In genomic region chr6:110369056-110369455, GRCh38 we compare ENCODE assay signal across 18 cellular contexts. TPM values are rescaled to one million over a fixed set of nuclear protein-coding genes. Genes with fewer than 3 reads are reported as not detected.
DNase-seq lines count a peak whose midpoint lies in the region; ATAC-seq and TF ChIP-seq lines count a peak whose summit lies in the region.
"Had no signal": no experiment of that assay in that cellular context is flagged by ENCODE, and none has a peak within 500 bp of the region (broad histone marks: within the 10 kb centered on the region; RNA-seq: fewer than 3 reads in every experiment).

No MANE protein-coding gene starts in this region.

- H3K4me3 ChIP-seq in A673 (ENCODE audit: low read depth, low read length, poor library complexity, severe bottlenecking) (no peak overlapping the region), SK-N-MC (peak overlapping the region; percentile 59), neural cell (ENCODE audit: low read length) (peak overlapping the region; percentile 29), smooth muscle cell (no peak overlapping the region)

- no peaks in the 10 kb centered on the region for H3K36me3 Mint-ChIP-seq in CD4-positive, alpha-beta T cell (ENCODE audit: low read depth)
- H3K36me3 Mint-ChIP-seq: CD8-positive, alpha-beta T cell had no signal

- no peak overlapping the region for H2AFZ ChIP-seq in neural cell (ENCODE audit: low read depth, low read length)
- H2AFZ ChIP-seq in smooth muscle cell (ENCODE audit: low read depth) = no peak overlapping the region

- no peaks in the 10 kb centered on the region for H3K9me2 ChIP-seq in neural cell (ENCODE audit: insufficient read depth, low read length)

- intact Hi-C loops in A673 (cut with micrococcal nuclease; ENCODE audit: unreplicated experiment) = no loop called here
- intact Hi-C loops in CD4-positive, alpha-beta T cell (cut with DNase I, micrococcal nuclease) = no loop called here

- TF ChIP-seq EP300 in neural cell (conservative IDR thresholded peaks at IDR 0.05; ENCODE audit: poor library complexity, severe bottlenecking) = no peak

- ATAC-seq in GM19455 (IDR thresholded peaks at IDR 0.05; ENCODE audit: unreplicated experiment) = no peak
- no peak for ATAC-seq in CD4-positive, alpha-beta T cell (ENCODE audit: poor library complexity)
- ATAC-seq: CD8-positive, alpha-beta T cell had no signal

- TF ChIP-seq CTCF in A673 (conservative IDR thresholded peaks at IDR 0.05; ENCODE audit: low read depth, low read length) (no peak), neural cell (IDR thresholded peaks at IDR 0.05; ENCODE audit: poor library complexity, severe bottlenecking) (no peak), smooth muscle cell (IDR thresholded peaks at IDR 0.05; ENCODE audit: borderline replicate concordance, insufficient read depth, poor library complexity, severe bottlenecking) (no peak)
- TF ChIP-seq CTCF in CD4-positive, alpha-beta T cell (IDR thresholded peaks at IDR 0.05) = no peak

- H3K79me2 ChIP-seq in neural cell (replicated peaks; ENCODE audit: insufficient read depth, low read length) (no peaks in the 10 kb centered on the region), smooth muscle cell (ENCODE audit: low read depth) (no peaks in the 10 kb centered on the region)

- no TSS peak for BruUV-seq in A673 (replicated peaks; lab: Mats Ljungman, UMichigan)

- H4K20me1 ChIP-seq in neural cell (ENCODE audit: insufficient read depth) = no peaks in the 10 kb centered on the region
- no peaks in the 10 kb centered on the region for H4K20me1 ChIP-seq in smooth muscle cell (ENCODE audit: low read depth)

- H3K4me1 ChIP-seq in A673 (ENCODE audit: insufficient read depth, low read length, poor library complexity, severe bottlenecking) = peaks cover 41% of the 10 kb centered on the region
- H3K4me1 ChIP-seq in smooth muscle cell (ENCODE audit: low read depth) = peaks cover 52% of the 10 kb centered on the region
- H3K4me1 ChIP-seq: BE2C, Caco-2 had no signal

- no peak for DNase-seq in A673 (ENCODE audit: low spot score)
- DNase-seq in SK-N-MC (ENCODE audit: low read depth, low spot score) = no peak
- DNase-seq in smooth muscle cell (lab: John Stamatoyannopoulos, UW; ENCODE audit: unreplicated experiment) = no peak
- no peak for DNase-seq in SW480 (ENCODE audit: low spot score)
- no peak for DNase-seq in CD4-positive, alpha-beta T cell
- DNase-seq: ACHN; AML-193; BE2C; C1 segment of cervical spinal cord; Caco-2; CD8-positive, alpha-beta T cell; DMS153; DND-41; GOT3; HCEC 1CT had no signal

- WGBS in smooth muscle cell (ENCODE audit: low lambda C conversion rate) = 15% methylated on average over 4 of the region's 4 CpGs

- H3K4me3 Mint-ChIP-seq in CD4-positive, alpha-beta T cell = no peak overlapping the region
- H3K4me3 Mint-ChIP-seq: CD8-positive, alpha-beta T cell had no signal

- H3K4me2 ChIP-seq in neural cell (ENCODE audit: low read length) (no peak overlapping the region), smooth muscle cell (peak overlapping the region; percentile 9)

- H3K9me3 ChIP-seq in A673 (ENCODE audit: low read depth, low read length, poor library complexity, severe bottlenecking) = no peaks in the 10 kb centered on the region
- no peaks in the 10 kb centered on the region for H3K9me3 ChIP-seq in SK-N-MC (ENCODE audit: low read depth, low read length)
- no peaks in the 10 kb centered on the region for H3K9me3 ChIP-seq in neural cell (ENCODE audit: low read length)
- H3K9me3 ChIP-seq in smooth muscle cell (replicated peaks; ENCODE audit: low read depth) = no peaks in the 10 kb centered on the region
- no peaks in the 10 kb centered on the region for H3K9me3 ChIP-seq in CD4-positive, alpha-beta T cell (ENCODE audit: control insufficient read depth, low read length)
- H3K9me3 ChIP-seq: BE2C, Caco-2 had no signal

- H3K27me3 Mint-ChIP-seq in CD4-positive, alpha-beta T cell = peaks cover 3% of the 10 kb centered on the region

- H3F3A ChIP-seq in neural cell (ENCODE audit: insufficient read depth, low read length, poor library complexity, severe bottlenecking) = no peaks in the 10 kb centered on the region
- no peaks in the 10 kb centered on the region for H3F3A ChIP-seq in smooth muscle cell (ENCODE audit: low read depth)

- POLR2A ChIA-PET in A673 (lab: Charles Lee; ENCODE audit: low non-redundant PET) = no interaction called here
- POLR2A ChIA-PET in CD4-positive, alpha-beta T cell (lab: Charles Lee) = no interaction called here

- peak overlapping the region; percentile 16 for H3K9ac ChIP-seq in SK-N-MC (ENCODE audit: insufficient read length)
- H3K9ac ChIP-seq in neural cell (ENCODE audit: low read length) = no peak overlapping the region
- H3K9ac ChIP-seq in smooth muscle cell (ENCODE audit: low read depth) = no peak overlapping the region

- CTCF ChIA-PET in A673 (lab: Charles Lee) = no interaction called here
- CTCF ChIA-PET in CD4-positive, alpha-beta T cell (lab: Charles Lee) = interaction anchor here (0.9 kb wide), 1 partner anchor 14 kb away, joined by 4 read pairs; no protein-coding TSS in a partner anchor

- H3K27ac Mint-ChIP-seq in CD4-positive, alpha-beta T cell = no peak overlapping the region
- H3K27ac Mint-ChIP-seq: CD8-positive, alpha-beta T cell had no signal

- H3K27ac ChIP-seq in A673 (ENCODE audit: low read depth, low read length, poor library complexity, severe bottlenecking) = peak overlapping the region; percentile 32
- H3K27ac ChIP-seq in SK-N-MC = peak overlapping the region; percentile 78
- peak overlapping the region; percentile 19 for H3K27ac ChIP-seq in neural cell (ENCODE audit: low read length)
- no peak overlapping the region for H3K27ac ChIP-seq in smooth muscle cell (ENCODE audit: low read depth)
- H3K27ac ChIP-seq in CD4-positive, alpha-beta T cell (ENCODE audit: low read depth, low read length) = no peak overlapping the region
- H3K27ac ChIP-seq: 22Rv1 had no signal

- H3K4me1 Mint-ChIP-seq in CD4-positive, alpha-beta T cell (ENCODE audit: low read depth) = peaks cover 39% of the 10 kb centered on the region

- no peaks in the 10 kb centered on the region for H3K9me3 Mint-ChIP-seq in CD4-positive, alpha-beta T cell
- H3K9me3 Mint-ChIP-seq: CD8-positive, alpha-beta T cell had no signal

- no peaks in the 10 kb centered on the region for H3K27me3 ChIP-seq in A673 (replicated peaks; ENCODE audit: insufficient read depth, low read depth, low read length, poor library complexity)
- H3K27me3 ChIP-seq in neural cell (ENCODE audit: insufficient read depth, low read depth, low read length) = no peaks in the 10 kb centered on the region
- no peaks in the 10 kb centered on the region for H3K27me3 ChIP-seq in smooth muscle cell (ENCODE audit: low read depth)
- no peaks in the 10 kb centered on the region for H3K27me3 ChIP-seq in CD4-positive, alpha-beta T cell (ENCODE audit: control insufficient read depth, insufficient read depth, low read length)
- H3K27me3 ChIP-seq: BE2C had no signal

- no peak for TF ChIP-seq RAD21 in neural cell (conservative IDR thresholded peaks at IDR 0.05)

- no peaks in the 10 kb centered on the region for H3K36me3 ChIP-seq in A673 (ENCODE audit: insufficient read depth, low read length, poor library complexity, severe bottlenecking)
- H3K36me3 ChIP-seq in SK-N-MC (ENCODE audit: insufficient read depth, low read length) = no peaks in the 10 kb centered on the region
- H3K36me3 ChIP-seq in neural cell (ENCODE audit: insufficient read depth, low read length) = no peaks in the 10 kb centered on the region
- H3K36me3 ChIP-seq in smooth muscle cell (ENCODE audit: low read depth) = no peaks in the 10 kb centered on the region
- H3K36me3 ChIP-seq: BE2C had no signal

TF ChIP-seq in neural cell, 6 proteins besides CTCF, POLR2A, EP300 and RAD21:
- TF ChIP-seq SMC3 (conservative IDR thresholded peaks at IDR 0.05; ENCODE audit: poor library complexity) (no peak), EZH2 (IDR thresholded peaks at IDR 0.05; ENCODE audit: borderline replicate concordance, insufficient read depth, low read length, poor library complexity, severe bottlenecking) (no peak), REST (IDR thresholded peaks at IDR 0.05; ENCODE audit: borderline replicate concordance) (no peak)

RNA-seq across cellular contexts. Expression of gene METTL24, which starts 10.9 kb away (rescaled TPM):
- total RNA-seq in A673 (2021) (6.4 and 9.0 TPM in 2 replicates), smooth muscle cell (2.6 and 3.3 TPM in 2 replicates)
- polyA plus RNA-seq in neural cell (not detected in 2 replicates), smooth muscle cell (0.74 and 2.0 TPM in 2 replicates)
- polyA minus RNA-seq in neural cell = 0.73 and 0.81 TPM in 2 replicates
- not detected for total RNA-seq in CD4-positive, alpha-beta T cell
- total RNA-seq: Caco-2 had no signal

RNA-seq across cellular contexts. Expression of gene DDO, which starts 46.3 kb away (rescaled TPM):
- total RNA-seq in A673 (2021) (not detected in 2 replicates), smooth muscle cell (not detected in 2 replicates)
- polyA plus RNA-seq in neural cell (not detected in 2 replicates), smooth muscle cell (not detected in 2 replicates)
- polyA minus RNA-seq in neural cell = not detected in 2 replicates
- not detected for total RNA-seq in CD4-positive, alpha-beta T cell
- total RNA-seq: Caco-2; CD8-positive, alpha-beta T cell had no signal

Comparison
In these comparisons a context has a peak if more than half of its experiments do, and no peak if none do; other contexts are left out.
1. H3K27ac ChIP-seq: peak in A673 (single experiment), SK-N-MC (single experiment) and neural cell (single experiment); none in smooth muscle cell (single experiment) and CD4-positive, alpha-beta T cell (single experiment).
2. H3K4me3 ChIP-seq: peak in SK-N-MC (single experiment) and neural cell (single experiment); none in A673 (single experiment) and smooth muscle cell (single experiment).